In genomic region chr2:134417968-134418557, GRCh38 we compare ENCODE assay signal across 1 cellular context.
TF ChIP-seq lines count a peak whose summit lies in the region.

No MANE protein-coding gene starts in this region.

TF ChIP-seq in endothelial cell of umbilical vein, 7 proteins besides CTCF, POLR2A, EP300 and RAD21:
- TF ChIP-seq MYC (IDR thresholded peaks at IDR 0.05; ENCODE audit: low read depth, low read length), result no peak
- TF ChIP-seq JUN (IDR thresholded peaks at IDR 0.05; ENCODE audit: borderline replicate concordance, insufficient read depth, insufficient read length, low read depth), result no peak
TF ChIP-seq in endothelial cell of umbilical vein: peak in this region for 0.
